ENCODE assay signal across 9 cellular contexts in the genomic region with DNA sequence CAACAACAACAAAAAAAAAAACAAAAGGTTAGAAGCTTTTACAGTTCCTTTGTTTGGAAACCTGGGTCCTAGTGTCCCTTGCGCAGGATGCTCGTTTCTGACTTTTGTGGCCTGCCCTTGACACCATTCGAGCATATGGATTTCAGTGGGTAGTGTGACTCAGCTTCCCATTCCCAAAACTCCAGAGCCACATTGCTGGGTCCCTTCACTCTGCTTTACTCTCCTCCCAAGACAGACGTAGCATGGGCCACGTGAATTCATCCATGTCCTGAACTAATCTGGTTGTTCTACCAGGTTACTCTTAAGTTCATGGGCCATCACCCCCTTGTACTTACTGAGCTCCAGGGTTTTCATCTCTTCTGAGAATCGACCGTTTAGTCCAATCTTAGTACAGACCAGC.
DNase-seq lines count a peak whose midpoint lies in the region; ATAC-seq and TF ChIP-seq lines count a peak whose summit lies in the region.
"Had no signal": no experiment of that assay in that cellular context is flagged by ENCODE, and none has a peak within 500 bp of the region (broad histone marks: within the 10 kb centered on the region; RNA-seq: fewer than 3 reads in every experiment).

No MANE protein-coding gene starts in this region.

- no peaks in the 10 kb centered on the region for H3K79me1 ChIP-seq in mesenchymal stem cell (replicated peaks; ENCODE audit: low read length, poor library complexity, severe bottlenecking)

- CTCF ChIA-PET in AG04449 (lab: Yijun Ruan, JAX) = interaction anchor here (0.9 to 16.0 kb wide), 8 partner anchors 9 to 789 kb away, joined by 3 to 229 read pairs (median 3); a partner anchor contains a TSS

- no peak overlapping the region for H2BK15ac ChIP-seq in mesenchymal stem cell (ENCODE audit: low read depth, poor library complexity, severe bottlenecking)

- H2AFZ ChIP-seq in mesenchymal stem cell (ENCODE audit: low read depth, low read length) = no peak overlapping the region

- ATAC-seq in GM19455 (IDR thresholded peaks at IDR 0.05; ENCODE audit: unreplicated experiment) = peak; percentile 2
- ATAC-seq in GM18517 (IDR thresholded peaks at IDR 0.05; ENCODE audit: unreplicated experiment) = no peak
- ATAC-seq in GM19397 (IDR thresholded peaks at IDR 0.05; ENCODE audit: unreplicated experiment) = no peak

- H3K36me3 ChIP-seq in mesenchymal stem cell (ENCODE audit: control insufficient read depth in 1 of 2, insufficient read depth in 2 of 2, low read depth in 1 of 2, low read length in 2 of 2) = no peaks in the 10 kb centered on the region

- no peak overlapping the region for H4K91ac ChIP-seq in mesenchymal stem cell (ENCODE audit: low read length)

- H2BK120ac ChIP-seq in mesenchymal stem cell (ENCODE audit: low read depth, low read length) = no peak overlapping the region

- no peak overlapping the region for H4K8ac ChIP-seq in mesenchymal stem cell (ENCODE audit: low read length)

- no peak for TF ChIP-seq CTCF in AG04449 (IDR thresholded peaks at IDR 0.05; ENCODE audit: insufficient read depth, low read length, missing control alignments)

- peaks cover 35% of the 10 kb centered on the region for H3K4me1 Mint-ChIP-seq in activated T-helper 2 cell treated with anti-CD3 and anti-CD28 coated beads, Interferon-gamma antibody, Interleukin-2, Interleukin-4, amounts not matched to agents 10 μg/mL and 5 μg/mL and 100 μg/mL, durations not matched to agents 14 hours and 24 hours and 36 hours (ENCODE audit: low read depth)

- no peak overlapping the region for H2BK5ac ChIP-seq in mesenchymal stem cell (ENCODE audit: low read depth, low read length, poor library complexity, severe bottlenecking)

- peak overlapping the region; percentile 59 for H3K4me3 Mint-ChIP-seq in activated T-helper 2 cell treated with anti-CD3 and anti-CD28 coated beads, Interferon-gamma antibody, Interleukin-2, Interleukin-4, amounts not matched to agents 10 μg/mL and 5 μg/mL and 100 μg/mL, durations not matched to agents 14 hours and 24 hours and 36 hours (ENCODE audit: low read depth)

- no peak overlapping the region for H2BK12ac ChIP-seq in mesenchymal stem cell (ENCODE audit: low read length in 2 of 2)

- peak overlapping the region in 1 of 2 experiments; percentile 11 for H3K4ac ChIP-seq in mesenchymal stem cell (ENCODE audit: low read depth in 1 of 2, low read length in 2 of 2)

- H2AK5ac ChIP-seq in mesenchymal stem cell (ENCODE audit: low read length, severe bottlenecking) = peak overlapping the region; percentile 29

- no peaks in the 10 kb centered on the region for H3K9me3 Mint-ChIP-seq in activated T-helper 2 cell treated with anti-CD3 and anti-CD28 coated beads, Interferon-gamma antibody, Interleukin-2, Interleukin-4, amounts not matched to agents 10 μg/mL and 5 μg/mL and 100 μg/mL, durations not matched to agents 14 hours and 24 hours and 36 hours

- H3K4me3 ChIP-seq in AG04449 (ENCODE audit: low read depth, low read length) (peak overlapping the region; percentile 41; the same call in 1 of the 2 replicates), mesenchymal stem cell (ENCODE audit: insufficient read depth in 1 of 2, low read depth in 1 of 2, low read length in 2 of 2) (peak overlapping the region in 1 of 2 experiments; percentile 71)

- H3K4me1 ChIP-seq in mesenchymal stem cell (ENCODE audit: control insufficient read depth, insufficient read depth, low read depth, low read length) = peaks cover 14% of the 10 kb centered on the region

- no peaks in the 10 kb centered on the region for H3K9me3 ChIP-seq in mesenchymal stem cell (ENCODE audit: control insufficient read depth, low read length)

- no peak overlapping the region for H3K18ac ChIP-seq in mesenchymal stem cell (ENCODE audit: low read depth in 1 of 2, low read length in 2 of 2)

- no peak overlapping the region for H3K27ac ChIP-seq in mesenchymal stem cell (ENCODE audit: low read length, poor library complexity, severe bottlenecking)

- H3K27ac Mint-ChIP-seq in activated T-helper 2 cell treated with anti-CD3 and anti-CD28 coated beads, Interferon-gamma antibody, Interleukin-2, Interleukin-4, amounts not matched to agents 10 μg/mL and 5 μg/mL and 100 μg/mL, durations not matched to agents 14 hours and 24 hours and 36 hours = peak overlapping the region; percentile 75

- intact Hi-C loops in activated T-helper 2 cell treated with anti-CD3 and anti-CD28 coated beads, Interferon-gamma antibody, Interleukin-2, Interleukin-4, amounts not matched to agents 10 μg/mL and 5 μg/mL and 100 μg/mL, durations not matched to agents 14 hours and 24 hours and 36 hours (cut with micrococcal nuclease) = loop anchor here (1.0 to 2.0 kb wide), 3 partner anchors 36 to 68 kb away; a partner anchor contains a TSS

- POLR2A ChIA-PET in AG04449 (lab: Yijun Ruan, JAX) = interaction anchor here (0.8 to 1.4 kb wide), 2 partner anchors 38 to 241 kb away, joined by 3 to 4 read pairs; no protein-coding TSS in a partner anchor

- no peak overlapping the region for H3K14ac ChIP-seq in mesenchymal stem cell (ENCODE audit: low read length in 2 of 2)

- no peak overlapping the region for H3K4me2 ChIP-seq in mesenchymal stem cell (ENCODE audit: low read length, poor library complexity, severe bottlenecking)

- no peak overlapping the region for H3K23ac ChIP-seq in mesenchymal stem cell (ENCODE audit: low read length in 2 of 2)

- H3K36me3 Mint-ChIP-seq in activated T-helper 2 cell treated with anti-CD3 and anti-CD28 coated beads, Interferon-gamma antibody, Interleukin-2, Interleukin-4, amounts not matched to agents 10 μg/mL and 5 μg/mL and 100 μg/mL, durations not matched to agents 14 hours and 24 hours and 36 hours (ENCODE audit: low read depth) = no peaks in the 10 kb centered on the region

- DNase-seq in AG04449 (ENCODE audit: low read depth, low spot score) (no peak), mesenchymal stem cell (no peak), NCI-H446 treated with DMSO at 0.1 percent for 48 hours (lab: John Stamatoyannopoulos, UW) (no peak), T1000 (lab: John Stamatoyannopoulos, UW) (no peak)
- DNase-seq in activated T-helper 2 cell treated with anti-CD3 and anti-CD28 coated beads, Interferon-gamma antibody, Interleukin-2, Interleukin-4, amounts not matched to agents 10 μg/mL and 5 μg/mL and 100 μg/mL, durations not matched to agents 14 hours and 24 hours and 36 hours (ENCODE audit: low spot score) = no peak
- DNase-seq: DMS 273 treated with DMSO at 0.1 percent for 48 hours had no signal

- H3K27me3 ChIP-seq in mesenchymal stem cell (ENCODE audit: control insufficient read depth in 1 of 2, insufficient read depth in 1 of 2, low read length in 2 of 2) = no peaks in the 10 kb centered on the region

- WGBS in mesenchymal stem cell = 91% methylated on average over 5 of the region's 7 CpGs

- peak overlapping the region; percentile 88 for H3K9ac ChIP-seq in mesenchymal stem cell (ENCODE audit: low read length)

- H3K27me3 Mint-ChIP-seq in activated T-helper 2 cell treated with anti-CD3 and anti-CD28 coated beads, Interferon-gamma antibody, Interleukin-2, Interleukin-4, amounts not matched to agents 10 μg/mL and 5 μg/mL and 100 μg/mL, durations not matched to agents 14 hours and 24 hours and 36 hours (ENCODE audit: low read depth) = peaks cover 2% of the 10 kb centered on the region
